In the genomic region with DNA sequence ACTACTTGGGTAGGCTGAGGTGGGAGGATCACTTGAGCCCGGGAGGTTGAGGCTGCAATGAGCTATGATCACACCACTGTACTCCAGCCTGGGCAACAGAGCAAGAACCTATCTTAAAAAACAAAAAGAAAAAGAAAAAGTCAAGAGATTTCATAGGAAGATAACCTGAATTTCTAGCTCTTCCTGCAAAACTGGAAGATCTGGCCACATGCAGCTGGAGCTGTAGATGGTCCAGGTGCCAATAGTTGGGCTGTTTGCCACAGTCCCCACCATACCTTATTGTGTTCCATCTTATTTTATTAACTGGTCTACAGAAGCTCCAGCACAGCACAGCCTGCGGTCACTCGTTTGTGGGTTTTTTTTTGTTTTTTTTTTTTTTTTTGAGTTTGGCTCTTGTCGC, we compare ENCODE assay signal across 20 cellular contexts. TPM values are rescaled to one million over a fixed set of nuclear protein-coding genes. Genes with fewer than 3 reads are reported as not detected.
DNase-seq lines count a peak whose midpoint lies in the region; ATAC-seq and TF ChIP-seq lines count a peak whose summit lies in the region.
"Had no signal": no experiment of that assay in that cellular context is flagged by ENCODE, and none has a peak within 500 bp of the region (broad histone marks: within the 10 kb centered on the region; RNA-seq: fewer than 3 reads in every experiment).

No MANE protein-coding gene starts in this region.

- H3K36me3 Mint-ChIP-seq in natural killer cell treated with Interleukin-12 subunit alpha and Interleukin-12 subunit beta and Interleukin-15 and Interleukin-18, amount 100 ng/mL, for 72 hours: no peaks in the 10 kb centered on the region
- H3K36me3 Mint-ChIP-seq in activated T-cell treated with anti-CD3 and anti-CD28 coated beads, Interleukin-2, amount 50 U/mL, for 72 hours (ENCODE audit: insufficient read depth in 2 of 2): no peaks in the 10 kb centered on the region
- H3K36me3 Mint-ChIP-seq: CD4-positive, CD25-positive, alpha-beta regulatory T cell; CD8-positive, alpha-beta T cell had no signal

- TF ChIP-seq POLR2A in gastrocnemius medialis (IDR thresholded peaks at IDR 0.05): no peak

- ATAC-seq in esophagus mucosa: peak; percentile 39
- ATAC-seq in natural killer cell treated with Interleukin-12 subunit alpha and Interleukin-12 subunit beta and Interleukin-15 and Interleukin-18, amount 100 ng/mL, for 72 hours: no peak
- ATAC-seq in gastrocnemius medialis: no peak
- ATAC-seq in activated T-cell treated with anti-CD3 and anti-CD28 coated beads, Interleukin-2, amount 50 U/mL, for 72 hours (replicated peaks in 1 of 2): no peak
- ATAC-seq: CD8-positive, alpha-beta T cell had no signal

- H3K27me3 ChIP-seq in gastrocnemius medialis: no peaks in the 10 kb centered on the region
- H3K27me3 ChIP-seq: BLaER1 had no signal

- H3K27ac ChIP-seq in gastrocnemius medialis: peak overlapping the region; percentile 84 to 90 (median 90)
- H3K27ac ChIP-seq: 22Rv1, BLaER1, C4-2B, GM23248 had no signal

- no peak overlapping the region for H3K4me3 Mint-ChIP-seq in natural killer cell treated with Interleukin-12 subunit alpha and Interleukin-12 subunit beta and Interleukin-15 and Interleukin-18, amount 100 ng/mL, for 72 hours
- no peak overlapping the region for H3K4me3 Mint-ChIP-seq in activated T-cell treated with anti-CD3 and anti-CD28 coated beads, Interleukin-2, amount 50 U/mL, for 72 hours
- H3K4me3 Mint-ChIP-seq: B cell; CD4-positive, CD25-positive, alpha-beta regulatory T cell; CD8-positive, alpha-beta T cell; HFFc6 had no signal

- H3K9me3 Mint-ChIP-seq in natural killer cell treated with Interleukin-12 subunit alpha and Interleukin-12 subunit beta and Interleukin-15 and Interleukin-18, amount 100 ng/mL, for 72 hours: no peaks in the 10 kb centered on the region
- no peaks in the 10 kb centered on the region for H3K9me3 Mint-ChIP-seq in activated T-cell treated with anti-CD3 and anti-CD28 coated beads, Interleukin-2, amount 50 U/mL, for 72 hours
- H3K9me3 Mint-ChIP-seq: CD4-positive, CD25-positive, alpha-beta regulatory T cell; CD8-positive, alpha-beta T cell; HFFc6 had no signal

- in situ Hi-C loops in gastrocnemius medialis (cut with MboI; ENCODE audit: low sequenced_read_pairs in 4 of 4): no loop called here

- H3K9me3 ChIP-seq in gastrocnemius medialis: no peaks in the 10 kb centered on the region
- H3K9me3 ChIP-seq: BLaER1, Caco-2, HAP-1 had no signal

- H3K4me3 ChIP-seq in LNCaP clone FGC (ENCODE audit: low read depth, low read length): no peak overlapping the region
- H3K4me3 ChIP-seq in gastrocnemius medialis: no peak overlapping the region
- H3K4me3 ChIP-seq: BLaER1, GM23248, HAP-1 had no signal

- peak overlapping the region; percentile 71 to 83 for H3K27ac Mint-ChIP-seq in natural killer cell treated with Interleukin-12 subunit alpha and Interleukin-12 subunit beta and Interleukin-15 and Interleukin-18, amount 100 ng/mL, for 72 hours
- H3K27ac Mint-ChIP-seq in activated T-cell treated with anti-CD3 and anti-CD28 coated beads, Interleukin-2, amount 50 U/mL, for 72 hours: no peak overlapping the region
- H3K27ac Mint-ChIP-seq: B cell; CD4-positive, CD25-positive, alpha-beta regulatory T cell; CD8-positive, alpha-beta T cell; HFFc6 had no signal

- H3K36me3 ChIP-seq in gastrocnemius medialis: peaks cover 0 to 4% of the 10 kb centered on the region in 2 donors
- H3K36me3 ChIP-seq: HAP-1 had no signal

- intact Hi-C loops in gastrocnemius medialis (cut with DNase I; ENCODE audit: low total_unique reads): no loop called here

- no peak for TF ChIP-seq CTCF in LNCaP clone FGC (IDR thresholded peaks at IDR 0.05; ENCODE audit: control insufficient read depth, extremely low read depth, insufficient read depth)
- TF ChIP-seq CTCF in gastrocnemius medialis (IDR thresholded peaks at IDR 0.05 in 4 of 5, conservative IDR thresholded peaks at IDR 0.05 in 1 of 5): no peak

- no peaks in the 10 kb centered on the region for H3K27me3 Mint-ChIP-seq in natural killer cell treated with Interleukin-12 subunit alpha and Interleukin-12 subunit beta and Interleukin-15 and Interleukin-18, amount 100 ng/mL, for 72 hours
- no peaks in the 10 kb centered on the region for H3K27me3 Mint-ChIP-seq in activated T-cell treated with anti-CD3 and anti-CD28 coated beads, Interleukin-2, amount 50 U/mL, for 72 hours (ENCODE audit: low read depth)
- H3K27me3 Mint-ChIP-seq: B cell; CD4-positive, CD25-positive, alpha-beta regulatory T cell had no signal

- DNase-seq in LNCaP clone FGC (ENCODE audit: low read depth) (peak; percentile 26), gastrocnemius medialis (no peak), ecto neural progenitor cell (ENCODE audit: low spot score) (no peak), putamen (ENCODE audit: low spot score) (no peak)
- DNase-seq in natural killer cell treated with Interleukin-12 subunit alpha and Interleukin-12 subunit beta and Interleukin-15 and Interleukin-18, amount 100 ng/mL, for 72 hours (ENCODE audit: low spot score): no peak
- DNase-seq in activated T-cell treated with anti-CD3 and anti-CD28 coated beads, Interleukin-2, amount 50 U/mL, for 72 hours: no peak
- DNase-seq: Caco-2; CD4-positive, CD25-positive, alpha-beta regulatory T cell; CD8-positive, alpha-beta T cell; DMS153; DND-41; GM23248; HFFc6 had no signal

- H3K4me1 ChIP-seq in gastrocnemius medialis: peaks cover 5 to 20% of the 10 kb centered on the region in 2 donors
- H3K4me1 ChIP-seq: Caco-2, HAP-1 had no signal

- H3K4me1 Mint-ChIP-seq in natural killer cell treated with Interleukin-12 subunit alpha and Interleukin-12 subunit beta and Interleukin-15 and Interleukin-18, amount 100 ng/mL, for 72 hours (ENCODE audit: low read depth in 2 of 2): peaks cover 15 to 17% of the 10 kb centered on the region in 2 donors
- H3K4me1 Mint-ChIP-seq in activated T-cell treated with anti-CD3 and anti-CD28 coated beads, Interleukin-2, amount 50 U/mL, for 72 hours (ENCODE audit: low read depth): no peaks in the 10 kb centered on the region
- H3K4me1 Mint-ChIP-seq: CD4-positive, CD25-positive, alpha-beta regulatory T cell had no signal

RNA-seq across cellular contexts. Expression of a gene that starts 15.0 kb away (rescaled TPM):
- total RNA-seq in esophagus mucosa: 0.48 TPM
- 1 to 10 TPM; 1.4 to 5.0 TPM for total RNA-seq in natural killer cell treated with Interleukin-12 subunit alpha and Interleukin-12 subunit beta and Interleukin-15 and Interleukin-18, amount 100 ng/mL, for 72 hours
- 100 to 1,000 TPM; 380 to 909 (median 764) TPM for total RNA-seq in gastrocnemius medialis
- total RNA-seq in activated T-cell treated with anti-CD3 and anti-CD28 coated beads, Interleukin-2, amount 50 U/mL, for 72 hours: 1 to 10 TPM; 6.1 to 8.4 TPM

RNA-seq across cellular contexts. Expression of a gene that starts 29.6 kb away (rescaled TPM):
- 15.7 TPM for total RNA-seq in esophagus mucosa
- 10 to 100 TPM; 41.6 to 82.8 TPM for total RNA-seq in natural killer cell treated with Interleukin-12 subunit alpha and Interleukin-12 subunit beta and Interleukin-15 and Interleukin-18, amount 100 ng/mL, for 72 hours
- 10 to 100 TPM; 13.9 to 28.5 (median 20.6) TPM for total RNA-seq in gastrocnemius medialis
- total RNA-seq in activated T-cell treated with anti-CD3 and anti-CD28 coated beads, Interleukin-2, amount 50 U/mL, for 72 hours: 10 to 100 TPM; 46.7 to 48.1 TPM

RNA-seq across cellular contexts. Expression of a gene that starts 31.7 kb away (rescaled TPM):
- total RNA-seq in esophagus mucosa: 15.8 TPM
- 10 to 100 TPM; 38.4 to 42.5 TPM for total RNA-seq in natural killer cell treated with Interleukin-12 subunit alpha and Interleukin-12 subunit beta and Interleukin-15 and Interleukin-18, amount 100 ng/mL, for 72 hours
- 10 to 100 TPM in 1 of 4 donors, 1 to 10 TPM in 3; 2.9 to 13.9 (median 6.4) TPM for total RNA-seq in gastrocnemius medialis
- 10 to 100 TPM; 10.8 to 14.1 TPM for total RNA-seq in activated T-cell treated with anti-CD3 and anti-CD28 coated beads, Interleukin-2, amount 50 U/mL, for 72 hours

RNA-seq across cellular contexts. Expression of a gene that starts 38.5 kb away (rescaled TPM):
- total RNA-seq in esophagus mucosa (0.40 TPM), gastrocnemius medialis (not detected)
- 1 to 10 TPM in 1 of 2 donors, not detected in 1; 1.7 TPM for total RNA-seq in natural killer cell treated with Interleukin-12 subunit alpha and Interleukin-12 subunit beta and Interleukin-15 and Interleukin-18, amount 100 ng/mL, for 72 hours
- 1 to 10 TPM; 1.3 to 1.4 TPM for total RNA-seq in activated T-cell treated with anti-CD3 and anti-CD28 coated beads, Interleukin-2, amount 50 U/mL, for 72 hours
- total RNA-seq: Caco-2, GM23248, H4, HFFc6 had no signal

RNA-seq across cellular contexts. Expression of a gene that starts 47.1 kb away (rescaled TPM):
- total RNA-seq in esophagus mucosa: 137 TPM
- total RNA-seq in natural killer cell treated with Interleukin-12 subunit alpha and Interleukin-12 subunit beta and Interleukin-15 and Interleukin-18, amount 100 ng/mL, for 72 hours: 100 to 1,000 TPM; 183 to 358 TPM
- total RNA-seq in gastrocnemius medialis: 100 to 1,000 TPM; 140 to 196 (median 167) TPM
- total RNA-seq in activated T-cell treated with anti-CD3 and anti-CD28 coated beads, Interleukin-2, amount 50 U/mL, for 72 hours: 100 to 1,000 TPM; 172 to 220 TPM

Comparison
In these comparisons a context has a peak if more than half of its experiments do, and no peak if none do; other contexts are left out.
1. RNA of a gene that starts 15.0 kb away (total RNA-seq): 380 to 909 TPM in gastrocnemius medialis; 6.1 to 8.4 TPM in activated T-cell treated with anti-CD3 and anti-CD28 coated beads, Interleukin-2, amount 50 U/mL, for 72 hours, 1.4 to 5.0 TPM in natural killer cell treated with Interleukin-12 subunit alpha and Interleukin-12 subunit beta and Interleukin-15 and Interleukin-18, amount 100 ng/mL, for 72 hours and 0.48 TPM in esophagus mucosa (single experiment); every median in the first group is over 10 times any median in the second.